Comparison of ENCODE assay signal across 16 cellular contexts in the genomic region with DNA sequence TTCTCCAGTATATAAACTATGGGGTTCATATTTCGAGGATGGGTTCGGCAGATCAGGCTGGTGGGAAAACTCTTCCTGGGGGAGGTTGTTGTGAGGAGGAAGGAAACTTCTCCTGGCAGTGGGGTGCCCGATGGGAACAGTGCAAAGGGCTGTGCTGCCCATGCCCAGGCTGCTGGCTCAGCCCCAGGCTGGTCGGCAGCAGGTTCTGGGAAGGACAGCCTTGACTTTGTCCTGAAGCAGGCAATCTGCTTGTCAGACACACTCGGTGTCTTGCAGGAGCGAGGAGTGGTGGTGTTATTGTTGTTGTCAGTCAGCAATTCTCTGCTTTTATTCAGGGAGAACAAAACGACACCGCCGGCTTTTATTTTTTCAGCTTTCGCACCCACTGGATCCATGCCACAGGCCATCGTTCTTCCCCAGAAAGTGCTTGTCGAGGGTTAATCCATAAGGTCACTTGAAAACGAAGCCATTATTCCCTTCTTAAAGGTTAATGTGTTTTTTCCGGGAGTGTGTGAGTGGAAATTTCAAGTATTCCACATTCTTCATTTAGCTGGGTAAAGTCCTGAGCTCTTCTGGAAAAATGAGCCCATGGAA.
"Had no signal": no experiment of that assay in that cellular context is flagged by ENCODE, and none has a peak within 500 bp of the region (broad histone marks: within the 10 kb centered on the region; RNA-seq: fewer than 3 reads in every experiment).

No MANE protein-coding gene starts in this region.

- H3K36me3 ChIP-seq: neutrophil, thyroid gland had no signal

- H3K4me3 Mint-ChIP-seq: activated CD8-positive, alpha-beta T cell treated with anti-CD3 and anti-CD28 coated beads, Interleukin-2, amount 10 ng/mL, durations not matched to agents 7 days and 5 days; activated T-cell treated with anti-CD3 and anti-CD28 coated beads, Interleukin-2, amount 50 U/mL, for 24 hours; memory B cell; naive thymus-derived CD4-positive, alpha-beta T cell had no signal

- H3K4me3 ChIP-seq: thyroid gland had no signal

- H3K9me3 ChIP-seq: neutrophil, thyroid gland had no signal

- H3K27me3 ChIP-seq: thyroid gland had no signal

- H3K4me1 Mint-ChIP-seq: memory B cell had no signal

- DNase-seq: activated CD4-positive, alpha-beta T cell treated with anti-CD3 and anti-CD28 coated beads for 48 hours; activated CD4-positive, CD25-positive, alpha-beta regulatory T cell; activated CD8-positive, alpha-beta T cell treated with anti-CD3 and anti-CD28 coated beads, Interleukin-2, amount 10 ng/mL, durations not matched to agents 7 days and 5 days; activated naive CD4-positive, alpha-beta T cell treated with anti-CD3 and anti-CD28 coated beads, Interleukin-2, amount 50 U/mL, for 16 hours; activated T-cell treated with anti-CD3 and anti-CD28 coated beads, Interleukin-2, amount 50 U/mL, for 24 hours; effector CD8-positive, alpha-beta T cell; foreskin fibroblast; left ventricle myocardium superior; naive thymus-derived CD4-positive, alpha-beta T cell; retina; stimulated activated CD8-positive, alpha-beta memory T cell treated with anti-CD3 and anti-CD28 coated beads, Interleukin-4, amount 100 ng/mL, for 48 hours; stimulated activated naive CD4-positive, alpha-beta T cell; T1000; thyroid gland had no signal

- H3K27ac ChIP-seq: neutrophil, thyroid gland had no signal

- ATAC-seq: activated CD8-positive, alpha-beta T cell treated with anti-CD3 and anti-CD28 coated beads, Interleukin-2, amount 10 ng/mL, durations not matched to agents 7 days and 5 days; left ventricle myocardium superior; naive thymus-derived CD4-positive, alpha-beta T cell had no signal

- H3K9me3 Mint-ChIP-seq: activated T-cell treated with anti-CD3 and anti-CD28 coated beads, Interleukin-2, amount 50 U/mL, for 24 hours had no signal

- H3K36me3 Mint-ChIP-seq: memory B cell; naive thymus-derived CD4-positive, alpha-beta T cell had no signal

- H3K4me1 ChIP-seq: thyroid gland had no signal

- H3K27ac Mint-ChIP-seq: activated CD8-positive, alpha-beta T cell treated with anti-CD3 and anti-CD28 coated beads, Interleukin-2, amount 10 ng/mL, durations not matched to agents 7 days and 5 days; activated T-cell treated with anti-CD3 and anti-CD28 coated beads, Interleukin-2, amount 50 U/mL, for 24 hours; memory B cell; naive thymus-derived CD4-positive, alpha-beta T cell had no signal
